ENCODE assay signal across 9 cellular contexts in the genomic region with DNA sequence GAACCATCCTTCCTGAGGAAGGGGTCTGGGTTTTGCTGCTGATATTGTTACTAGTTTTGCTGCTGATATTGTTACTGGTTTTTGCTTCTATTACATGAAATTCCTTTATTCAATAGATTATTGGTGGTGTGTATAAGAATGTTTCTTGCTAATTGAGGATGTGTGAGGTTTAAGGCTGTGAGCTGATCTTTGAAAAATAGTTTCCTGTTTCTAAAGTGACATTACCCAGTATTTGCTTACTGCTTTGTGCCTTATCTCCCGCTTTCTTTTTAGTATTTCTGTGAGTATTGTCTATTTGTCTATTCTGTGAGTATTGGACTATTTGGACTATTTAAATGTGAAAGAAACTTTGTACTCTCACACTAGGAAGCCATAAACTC. TPM values are rescaled to one million over a fixed set of nuclear protein-coding genes. Genes with fewer than 3 reads are reported as not detected.
DNase-seq lines count a peak whose midpoint lies in the region; ATAC-seq, FAIRE-seq and TF ChIP-seq lines count a peak whose summit lies in the region.
"Had no signal": no experiment of that assay in that cellular context is flagged by ENCODE, and none has a peak within 500 bp of the region (broad histone marks: within the 10 kb centered on the region; RNA-seq: fewer than 3 reads in every experiment).

No MANE protein-coding gene starts in this region.

- no peak overlapping the region for H2AFZ ChIP-seq in hepatocyte

- TF ChIP-seq CTCF in GM12865 (IDR thresholded peaks at IDR 0.05; ENCODE audit: insufficient read depth, low read depth, low read length, missing control alignments): no peak
- TF ChIP-seq CTCF in hepatocyte (IDR thresholded peaks at IDR 0.05; ENCODE audit: poor library complexity): no peak
- no peak for TF ChIP-seq CTCF in omental fat pad (IDR thresholded peaks at IDR 0.05)

- no peak for FAIRE-seq in small intestine (lab: Jason Lieb, UNC)

- H3K27me3 Mint-ChIP-seq in activated T-helper 1 cell treated with anti-CD3 and anti-CD28 coated beads, Interleukin-12 subunit alpha, Interleukin-12 subunit beta, Interleukin-2, Interleukin-4 antibody, amounts not matched to agents 30 ng/mL and 10 ng/mL and 1 ng/mL, durations not matched to agents 14 hours and 24 hours and 36 hours (ENCODE audit: insufficient read depth): no peaks in the 10 kb centered on the region

- peak overlapping the region; percentile 93 for H3K27ac Mint-ChIP-seq in activated T-helper 1 cell treated with anti-CD3 and anti-CD28 coated beads, Interleukin-12 subunit alpha, Interleukin-12 subunit beta, Interleukin-2, Interleukin-4 antibody, amounts not matched to agents 30 ng/mL and 10 ng/mL and 1 ng/mL, durations not matched to agents 14 hours and 24 hours and 36 hours

- H3K4me2 ChIP-seq in hepatocyte: peak overlapping the region; percentile 65

- H3K9me2 ChIP-seq in hepatocyte (replicated peaks; ENCODE audit: insufficient read depth): no peaks in the 10 kb centered on the region

- peak overlapping the region; percentile 69 for H3K4me3 ChIP-seq in GM12865 (ENCODE audit: low read depth, low read length)
- no peak overlapping the region for H3K4me3 ChIP-seq in hepatocyte
- H3K4me3 ChIP-seq in small intestine (ENCODE audit: low read depth in 1 of 2, low read length in 2 of 2): no peak overlapping the region

- H3K27ac ChIP-seq in hepatocyte (peak overlapping the region; percentile 21), small intestine (ENCODE audit: low read depth in 1 of 2, low read length in 1 of 2) (peak overlapping the region; percentile 95 to 97)

- H3K4me1 ChIP-seq in hepatocyte (ENCODE audit: insufficient read depth) (peaks cover 28% of the 10 kb centered on the region), small intestine (ENCODE audit: control insufficient read depth in 2 of 2, insufficient read depth in 1 of 2, low read depth in 1 of 2, low read length in 1 of 2) (peaks cover 6 to 18% of the 10 kb centered on the region in 2 donors)

- H3K4me1 Mint-ChIP-seq in activated T-helper 1 cell treated with anti-CD3 and anti-CD28 coated beads, Interleukin-12 subunit alpha, Interleukin-12 subunit beta, Interleukin-2, Interleukin-4 antibody, amounts not matched to agents 30 ng/mL and 10 ng/mL and 1 ng/mL, durations not matched to agents 14 hours and 24 hours and 36 hours (ENCODE audit: low read depth): peaks cover 83% of the 10 kb centered on the region

- H3K27me3 ChIP-seq in hepatocyte (no peaks in the 10 kb centered on the region), small intestine (ENCODE audit: control insufficient read depth in 2 of 2, insufficient read depth in 2 of 2, low read length in 2 of 2) (no peaks in the 10 kb centered on the region)

- H3K36me3 ChIP-seq in hepatocyte (replicated peaks; ENCODE audit: insufficient read depth, low read depth) (no peaks in the 10 kb centered on the region), small intestine (ENCODE audit: control insufficient read depth in 2 of 2, insufficient read depth in 2 of 2, low read length in 2 of 2) (no peaks in the 10 kb centered on the region)

- no peaks in the 10 kb centered on the region for H4K20me1 ChIP-seq in hepatocyte (ENCODE audit: insufficient read depth, poor library complexity, severe bottlenecking)

- intact Hi-C loops in activated T-helper 1 cell treated with anti-CD3 and anti-CD28 coated beads, Interleukin-12 subunit alpha, Interleukin-12 subunit beta, Interleukin-2, Interleukin-4 antibody, amounts not matched to agents 30 ng/mL and 10 ng/mL and 1 ng/mL, durations not matched to agents 14 hours and 24 hours and 36 hours (cut with micrococcal nuclease): loop anchor here (2.0 to 10.0 kb wide), 8 partner anchors 20 to 1784 kb away; partner anchors contain the start of genes ATP12A, MTMR6 and SHISA2

- H3K79me2 ChIP-seq in hepatocyte: no peaks in the 10 kb centered on the region

- WGBS in hepatocyte (ENCODE audit: low lambda C conversion rate, missing lambda C conversion rate): 56% methylated on average over 1 of the region's 1 CpG
- WGBS in small intestine, 3 donors: 0 to 10% (median 0%) methylated on average over 1 of the region's 1 CpG

- H3K9me3 ChIP-seq in hepatocyte (ENCODE audit: low read depth) (no peaks in the 10 kb centered on the region), small intestine (ENCODE audit: control insufficient read depth, low read depth) (no peaks in the 10 kb centered on the region)

- H3K9me3 Mint-ChIP-seq in activated T-helper 1 cell treated with anti-CD3 and anti-CD28 coated beads, Interleukin-12 subunit alpha, Interleukin-12 subunit beta, Interleukin-2, Interleukin-4 antibody, amounts not matched to agents 30 ng/mL and 10 ng/mL and 1 ng/mL, durations not matched to agents 14 hours and 24 hours and 36 hours: no peaks in the 10 kb centered on the region

- ATAC-seq in omental fat pad (ENCODE audit: low FRiP score): no peak
- ATAC-seq in HG03520 (IDR thresholded peaks at IDR 0.05; ENCODE audit: unreplicated experiment): no peak

- H3K36me3 Mint-ChIP-seq in activated T-helper 1 cell treated with anti-CD3 and anti-CD28 coated beads, Interleukin-12 subunit alpha, Interleukin-12 subunit beta, Interleukin-2, Interleukin-4 antibody, amounts not matched to agents 30 ng/mL and 10 ng/mL and 1 ng/mL, durations not matched to agents 14 hours and 24 hours and 36 hours (ENCODE audit: low read depth): peaks cover 22% of the 10 kb centered on the region

- no peak for DNase-seq in GM12865 (ENCODE audit: low read depth)
- DNase-seq in activated T-helper 1 cell treated with anti-CD3 and anti-CD28 coated beads, Interleukin-12 subunit alpha, Interleukin-12 subunit beta, Interleukin-2, Interleukin-4 antibody, amounts not matched to agents 30 ng/mL and 10 ng/mL and 1 ng/mL, durations not matched to agents 14 hours and 24 hours and 36 hours (ENCODE audit: low spot score): no peak
- no peak for DNase-seq in hepatocyte (ENCODE audit: low spot score)
- no peak for DNase-seq in small intestine
- no peak for DNase-seq in NCI-H1105 treated with DMSO at 0.1 percent for 48 hours (lab: John Stamatoyannopoulos, UW)
- no peak for DNase-seq in omental fat pad (ENCODE audit: low spot score)
- DNase-seq in COLO829 (ENCODE audit: low spot score): no peak
- DNase-seq: NCI-H82 had no signal

- peak overlapping the region; percentile 88 for H3K4me3 Mint-ChIP-seq in activated T-helper 1 cell treated with anti-CD3 and anti-CD28 coated beads, Interleukin-12 subunit alpha, Interleukin-12 subunit beta, Interleukin-2, Interleukin-4 antibody, amounts not matched to agents 30 ng/mL and 10 ng/mL and 1 ng/mL, durations not matched to agents 14 hours and 24 hours and 36 hours

RNA-seq across cellular contexts. Expression of gene C1QTNF9, which starts 38.2 kb away (rescaled TPM):
- total RNA-seq in activated T-helper 1 cell treated with anti-CD3 and anti-CD28 coated beads, Interleukin-12 subunit alpha, Interleukin-12 subunit beta, Interleukin-2, Interleukin-4 antibody, amounts not matched to agents 30 ng/mL and 10 ng/mL and 1 ng/mL, durations not matched to agents 14 hours and 24 hours and 36 hours: not detected in 2 replicates
- total RNA-seq in hepatocyte: not detected in 2 replicates
- not detected in 2 replicates for polyA plus RNA-seq in hepatocyte
- under 1 TPM in 1 of 3 donors, not detected in 2; 0.22 TPM for polyA plus RNA-seq in small intestine
- under 1 TPM in 3 of 4 donors, not detected in 1; 0.48 to 0.79 (median 0.69) TPM for total RNA-seq in omental fat pad
